ENCODE assay signal across 1 cellular context in genomic region chr7:106870983-106871410, GRCh38.
TF ChIP-seq lines count a peak whose summit lies in the region.

No MANE protein-coding gene starts in this region.

TF ChIP-seq in K562, 482 proteins besides CTCF, POLR2A, EP300 and RAD21 (continued from another document and continues in another):
- TF ChIP-seq ZNF318 (IDR thresholded peaks at IDR 0.05; ENCODE audit: borderline replicate concordance in 1 of 2, low read depth in 1 of 2) (no peak), POLR2H (tag; IDR thresholded peaks at IDR 0.05; ENCODE audit: low read depth) (0 out of 2 replicates have a peak, but pooled peaks have one; percentile 63), NCOA1 (IDR thresholded peaks at IDR 0.05; ENCODE audit: low read depth) (no peak), PYGO2 (tag; IDR thresholded peaks at IDR 0.05) (0 out of 2 replicates have a peak, but pooled peaks have one; percentile 30), SMARCA5 (IDR thresholded peaks at IDR 0.05) (no peak), DDX20 (tag; IDR thresholded peaks at IDR 0.05; ENCODE audit: low read depth) (no peak), ATF4 (CRISPR knock-in tag; IDR thresholded peaks at IDR 0.05) (no peak), CCNT2 (IDR thresholded peaks at IDR 0.05; ENCODE audit: borderline replicate concordance, extremely low read depth, insufficient read length, low read depth, low read length) (no peak), NR4A1 (CRISPR knock-in tag; IDR thresholded peaks at IDR 0.05) (no peak), NR4A1 (tag; IDR thresholded peaks at IDR 0.05) (no peak), SRF (CRISPR knock-in tag; IDR thresholded peaks at IDR 0.05) (no peak), PURB (CRISPR knock-in tag; IDR thresholded peaks at IDR 0.05; ENCODE audit: low read depth) (no peak), FOXK2 (conservative IDR thresholded peaks at IDR 0.05 in 1 of 2, IDR thresholded peaks at IDR 0.05 in 1 of 2; ENCODE audit: low read depth in 2 of 2) (0 out of 4 replicates have a peak, but pooled peaks of 1 of the 2 experiments have one; percentile 12), MCM3 (IDR thresholded peaks at IDR 0.05) (no peak), ILK (tag; IDR thresholded peaks at IDR 0.05; ENCODE audit: borderline replicate concordance, low read depth) (no peak), ZNF311 (CRISPR knock-in tag; IDR thresholded peaks at IDR 0.05) (no peak), CREB3 (tag; conservative IDR thresholded peaks at IDR 0.05; ENCODE audit: low read depth) (0 out of 2 replicates have a peak, but pooled peaks have one; percentile 47), IRF9 (tag; IDR thresholded peaks at IDR 0.05) (no peak), RBBP5 (IDR thresholded peaks at IDR 0.05; ENCODE audit: borderline replicate concordance, insufficient read depth, low read length, poor library complexity, severe bottlenecking) (no peak), TEAD4 (IDR thresholded peaks at IDR 0.05; ENCODE audit: low read length) (peak; percentile 28; the same call in 1 of the 2 replicates), TEAD4 (CRISPR knock-in tag; IDR thresholded peaks at IDR 0.05; ENCODE audit: borderline replicate concordance) (no peak), CEBPG (CRISPR knock-in tag; IDR thresholded peaks at IDR 0.05) (no peak), CEBPG (tag; conservative IDR thresholded peaks at IDR 0.05 in 1 of 2, IDR thresholded peaks at IDR 0.05 in 1 of 2) (0 out of 4 replicates have a peak, but pooled peaks of 1 of the 2 experiments have one; percentile 19), ZNF175 (CRISPR knock-in tag; IDR thresholded peaks at IDR 0.05; ENCODE audit: low read depth) (peak; percentile 42; the same call in 1 of the 2 replicates), E4F1 (CRISPR knock-in tag; IDR thresholded peaks at IDR 0.05; ENCODE audit: borderline replicate concordance) (no peak), HNRNPH1 (optimal IDR thresholded peaks at IDR 0.05; ENCODE audit: low read depth, low read length) (no peak), TCF3 (CRISPR knock-in tag; IDR thresholded peaks at IDR 0.05) (no peak), ZNF3 (CRISPR knock-in tag; IDR thresholded peaks at IDR 0.05) (no peak), ZFP91 (CRISPR knock-in tag; IDR thresholded peaks at IDR 0.05) (no peak), NR2F6 (CRISPR knock-in tag; IDR thresholded peaks at IDR 0.05) (no peak), ZNF253 (CRISPR knock-in tag; conservative IDR thresholded peaks at IDR 0.05) (no peak), ZBTB5 (IDR thresholded peaks at IDR 0.05) (no peak), NFRKB (IDR thresholded peaks at IDR 0.05; ENCODE audit: low read depth) (0 out of 2 replicates have a peak, but pooled peaks have one; percentile 44), ZHX1 (conservative IDR thresholded peaks at IDR 0.05; ENCODE audit: low read length) (no peak), ZNF277 (CRISPR knock-in tag; IDR thresholded peaks at IDR 0.05; ENCODE audit: borderline replicate concordance) (no peak), FOSL1 (tag; conservative IDR thresholded peaks at IDR 0.05) (peak; percentile 80), MAFK (IDR thresholded peaks at IDR 0.05; ENCODE audit: low read length) (no peak), ATF7 (IDR thresholded peaks at IDR 0.05) (no peak), NR2C2 (CRISPR knock-in tag; IDR thresholded peaks at IDR 0.05) (no peak), NR2C2 (tag; IDR thresholded peaks at IDR 0.05) (0 out of 2 replicates have a peak, but pooled peaks have one; percentile 11), ZNF644 (tag; IDR thresholded peaks at IDR 0.05; ENCODE audit: low read depth) (peak; percentile 63), CEBPB (tag; IDR thresholded peaks at IDR 0.05) (peak; percentile 39; the same call in 1 of the 2 replicates)
